ENCODE assay signal across 29 cellular contexts in the genomic region with DNA sequence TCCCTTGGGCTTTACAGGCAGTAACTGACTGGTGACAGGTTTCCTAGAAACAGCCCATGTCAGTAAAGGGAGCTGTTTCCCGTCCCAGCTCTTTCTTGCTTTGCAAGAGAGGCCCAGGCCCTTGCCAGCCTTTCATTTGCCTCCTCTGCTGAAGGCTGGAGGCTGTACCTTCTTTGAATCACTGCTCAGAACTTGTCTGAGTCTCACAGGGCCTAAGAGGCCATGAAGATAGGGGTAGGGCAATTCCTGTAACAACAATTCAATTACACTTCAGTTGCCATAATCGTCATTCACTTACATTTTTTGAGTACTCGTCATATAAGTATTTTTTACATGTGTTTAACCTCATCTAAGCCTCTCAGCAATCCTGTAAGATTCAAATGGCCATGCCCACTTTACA. TPM values are rescaled to one million over a fixed set of nuclear protein-coding genes. Genes with fewer than 3 reads are reported as not detected.
"Had no signal": no experiment of that assay in that cellular context is flagged by ENCODE, and none has a peak within 500 bp of the region (broad histone marks: within the 10 kb centered on the region; RNA-seq: fewer than 3 reads in every experiment).

No MANE protein-coding gene starts in this region.

- DNase-seq: activated CD4-positive, alpha-beta memory T cell treated with anti-CD3 and anti-CD28 coated beads for 36 hours; activated CD4-positive, alpha-beta T cell treated with anti-CD3 and anti-CD28 coated beads for 36 hours; activated CD4-positive, alpha-beta T cell treated with anti-CD3 and anti-CD28 coated beads, Interleukin-2, amount 10 ng/mL, durations not matched to agents 24 days and 14 days; activated CD4-positive, CD25-positive, alpha-beta regulatory T cell; activated CD4-positive, CD25-positive, alpha-beta regulatory T cell treated with anti-CD3 and anti-CD28 coated beads, Interleukin-2, amount 50 U/mL, for 72 hours; activated CD8-positive, alpha-beta memory T cell treated with anti-CD3 and anti-CD28 coated beads, Interleukin-2, amount 10 ng/mL, durations not matched to agents 7 days and 5 days; activated CD8-positive, alpha-beta memory T cell treated with anti-CD3 and anti-CD28 coated beads, Interleukin-2, amount 50 U/mL, for 4 hours; activated CD8-positive, alpha-beta T cell treated with anti-CD3 and anti-CD28 coated beads, Interleukin-2, amount 10 ng/mL, durations not matched to agents 7 days and 5 days; activated gamma-delta T cell; activated naive CD4-positive, alpha-beta T cell; activated naive CD4-positive, alpha-beta T cell treated with anti-CD3 and anti-CD28 coated beads, Interleukin-2, amount 10 ng/mL, durations not matched to agents 7 days and 5 days; activated naive CD8-positive, alpha-beta T cell treated with anti-CD3 and anti-CD28 coated beads, Interleukin-2, amount 10 ng/mL, durations not matched to agents 7 days and 5 days; activated T-cell treated with anti-CD3 and anti-CD28 coated beads, Interleukin-2, amount 50 U/mL, for 1 hour; activated T-cell treated with anti-CD3 and anti-CD28 coated beads, Interleukin-2, amount 50 U/mL, for 72 hours; central memory CD4-positive, alpha-beta T cell; cerebellar nuclear complex; dorsolateral prefrontal cortex; effector memory CD4-positive, alpha-beta T cell; endodermal cell; foreskin fibroblast; gastrocnemius medialis; T-helper 2 cell had no signal

- H3K27me3 Mint-ChIP-seq: activated CD4-positive, alpha-beta memory T cell treated with anti-CD3 and anti-CD28 coated beads for 36 hours; activated CD4-positive, alpha-beta T cell treated with anti-CD3 and anti-CD28 coated beads for 36 hours had no signal

- H3K9me3 Mint-ChIP-seq: activated CD4-positive, alpha-beta memory T cell treated with anti-CD3 and anti-CD28 coated beads for 36 hours; activated CD4-positive, alpha-beta T cell treated with anti-CD3 and anti-CD28 coated beads, Interleukin-2, amount 10 ng/mL, durations not matched to agents 24 days and 14 days; activated naive CD4-positive, alpha-beta T cell treated with anti-CD3 and anti-CD28 coated beads, Interleukin-2, amount 10 ng/mL, durations not matched to agents 7 days and 5 days; activated naive CD4-positive, alpha-beta T cell treated with anti-CD3 and anti-CD28 coated beads, Interleukin-2, amount 50 U/mL, for 72 hours; activated naive CD8-positive, alpha-beta T cell treated with anti-CD3 and anti-CD28 coated beads, Interleukin-2, amount 10 ng/mL, durations not matched to agents 7 days and 5 days; activated T-cell treated with anti-CD3 and anti-CD28 coated beads, Interleukin-2, amount 50 U/mL, for 72 hours; dendritic cell treated with granulocyte-macrophage colony-stimulating factor and Interleukin-4, amounts not matched to agents 40 ng/mL and 50 ng/mL, for 4 days; endodermal cell had no signal

- H3K27me3 ChIP-seq: ascending aorta, breast epithelium, cardiac muscle cell had no signal

- H3K9me3 ChIP-seq: ascending aorta, breast epithelium, gastrocnemius medialis had no signal

- H3K4me3 Mint-ChIP-seq: activated CD4-positive, alpha-beta memory T cell treated with anti-CD3 and anti-CD28 coated beads for 36 hours; activated CD4-positive, alpha-beta T cell treated with anti-CD3 and anti-CD28 coated beads for 36 hours; activated CD4-positive, alpha-beta T cell treated with anti-CD3 and anti-CD28 coated beads, Interleukin-2, amount 10 ng/mL, durations not matched to agents 24 days and 14 days; activated CD8-positive, alpha-beta memory T cell treated with anti-CD3 and anti-CD28 coated beads, Interleukin-2, amount 10 ng/mL, durations not matched to agents 7 days and 5 days; activated CD8-positive, alpha-beta T cell treated with anti-CD3 and anti-CD28 coated beads, Interleukin-2, amount 10 ng/mL, durations not matched to agents 7 days and 5 days; activated naive CD4-positive, alpha-beta T cell treated with anti-CD3 and anti-CD28 coated beads, Interleukin-2, amount 10 ng/mL, durations not matched to agents 7 days and 5 days; activated naive CD8-positive, alpha-beta T cell treated with anti-CD3 and anti-CD28 coated beads, Interleukin-2, amount 10 ng/mL, durations not matched to agents 7 days and 5 days; activated T-cell treated with anti-CD3 and anti-CD28 coated beads, Interleukin-2, amount 50 U/mL, for 72 hours; brain; dendritic cell treated with granulocyte-macrophage colony-stimulating factor and Interleukin-4, amounts not matched to agents 40 ng/mL and 50 ng/mL, for 4 days; endodermal cell had no signal

- H3K4me3 ChIP-seq: ascending aorta, breast epithelium, cardiac muscle cell, coronary artery, dorsolateral prefrontal cortex, gastrocnemius medialis had no signal

- H3K27ac Mint-ChIP-seq: activated CD4-positive, alpha-beta memory T cell treated with anti-CD3 and anti-CD28 coated beads for 36 hours; activated CD4-positive, alpha-beta T cell treated with anti-CD3 and anti-CD28 coated beads for 36 hours; activated CD4-positive, alpha-beta T cell treated with anti-CD3 and anti-CD28 coated beads, Interleukin-2, amount 10 ng/mL, durations not matched to agents 24 days and 14 days; activated CD8-positive, alpha-beta memory T cell treated with anti-CD3 and anti-CD28 coated beads, Interleukin-2, amount 10 ng/mL, durations not matched to agents 7 days and 5 days; activated CD8-positive, alpha-beta T cell treated with anti-CD3 and anti-CD28 coated beads, Interleukin-2, amount 10 ng/mL, durations not matched to agents 7 days and 5 days; activated naive CD4-positive, alpha-beta T cell treated with anti-CD3 and anti-CD28 coated beads, Interleukin-2, amount 10 ng/mL, durations not matched to agents 7 days and 5 days; activated naive CD4-positive, alpha-beta T cell treated with anti-CD3 and anti-CD28 coated beads, Interleukin-2, amount 50 U/mL, for 72 hours; activated naive CD8-positive, alpha-beta T cell treated with anti-CD3 and anti-CD28 coated beads, Interleukin-2, amount 10 ng/mL, durations not matched to agents 7 days and 5 days; activated T-cell treated with anti-CD3 and anti-CD28 coated beads, Interleukin-2, amount 50 U/mL, for 72 hours; dendritic cell treated with granulocyte-macrophage colony-stimulating factor and Interleukin-4, amounts not matched to agents 40 ng/mL and 50 ng/mL, for 4 days; endodermal cell had no signal

- H3K27ac ChIP-seq: ascending aorta, breast epithelium, cardiac muscle cell, coronary artery, dorsolateral prefrontal cortex, gastrocnemius medialis had no signal

- H3K36me3 Mint-ChIP-seq: activated CD4-positive, alpha-beta memory T cell treated with anti-CD3 and anti-CD28 coated beads for 36 hours; activated CD8-positive, alpha-beta memory T cell treated with anti-CD3 and anti-CD28 coated beads, Interleukin-2, amount 10 ng/mL, durations not matched to agents 7 days and 5 days; activated naive CD4-positive, alpha-beta T cell treated with anti-CD3 and anti-CD28 coated beads, Interleukin-2, amount 10 ng/mL, durations not matched to agents 7 days and 5 days; activated naive CD4-positive, alpha-beta T cell treated with anti-CD3 and anti-CD28 coated beads, Interleukin-2, amount 50 U/mL, for 72 hours; activated naive CD8-positive, alpha-beta T cell treated with anti-CD3 and anti-CD28 coated beads, Interleukin-2, amount 10 ng/mL, durations not matched to agents 7 days and 5 days; brain had no signal

- H3K36me3 ChIP-seq: ascending aorta, breast epithelium, cardiac muscle cell, gastrocnemius medialis had no signal

- H3K4me1 Mint-ChIP-seq: activated CD4-positive, alpha-beta T cell treated with anti-CD3 and anti-CD28 coated beads for 36 hours; activated CD4-positive, alpha-beta T cell treated with anti-CD3 and anti-CD28 coated beads, Interleukin-2, amount 10 ng/mL, durations not matched to agents 24 days and 14 days; activated CD8-positive, alpha-beta memory T cell treated with anti-CD3 and anti-CD28 coated beads, Interleukin-2, amount 10 ng/mL, durations not matched to agents 7 days and 5 days; activated naive CD4-positive, alpha-beta T cell treated with anti-CD3 and anti-CD28 coated beads, Interleukin-2, amount 10 ng/mL, durations not matched to agents 7 days and 5 days; activated naive CD8-positive, alpha-beta T cell treated with anti-CD3 and anti-CD28 coated beads, Interleukin-2, amount 10 ng/mL, durations not matched to agents 7 days and 5 days had no signal

- H3K4me1 ChIP-seq: ascending aorta, breast epithelium, gastrocnemius medialis had no signal

RNA-seq across cellular contexts. Expression of a gene that starts 25.9 kb away (rescaled TPM):
- total RNA-seq: activated CD4-positive, alpha-beta memory T cell treated with anti-CD3 and anti-CD28 coated beads for 36 hours; activated CD4-positive, alpha-beta T cell treated with anti-CD3 and anti-CD28 coated beads for 36 hours had no signal
